In the genomic region with DNA sequence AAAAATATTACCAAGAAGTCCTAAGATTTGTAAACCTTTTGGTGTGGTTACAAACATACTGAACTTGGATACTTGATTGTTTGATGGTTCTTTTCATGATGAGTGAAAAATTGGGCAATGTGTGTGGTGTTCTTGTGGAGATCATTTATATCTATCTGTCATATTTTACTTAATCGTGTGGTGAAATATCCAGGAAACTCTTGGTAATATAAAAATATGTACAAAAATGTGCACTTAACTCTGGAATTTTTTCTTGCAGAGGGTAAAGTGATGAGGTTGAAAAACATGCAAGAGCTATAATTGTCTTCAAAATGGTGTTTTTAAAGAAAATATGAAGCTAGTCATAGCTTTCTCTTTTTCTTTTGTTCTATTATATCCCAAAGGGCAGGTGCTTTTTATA, we compare ENCODE assay signal across 17 cellular contexts. TPM values are rescaled to one million over a fixed set of nuclear protein-coding genes. Genes with fewer than 3 reads are reported as not detected.
DNase-seq lines count a peak whose midpoint lies in the region; ATAC-seq and TF ChIP-seq lines count a peak whose summit lies in the region.
"Had no signal": no experiment of that assay in that cellular context is flagged by ENCODE, and none has a peak within 500 bp of the region (broad histone marks: within the 10 kb centered on the region; RNA-seq: fewer than 3 reads in every experiment).

No MANE protein-coding gene starts in this region.

- peaks cover 63% of the 10 kb centered on the region for H3K4me1 Mint-ChIP-seq in CD4-positive, alpha-beta T cell (ENCODE audit: low read depth)

- no peaks in the 10 kb centered on the region for H3K27me3 Mint-ChIP-seq in CD4-positive, alpha-beta T cell
- H3K27me3 Mint-ChIP-seq: stimulated activated naive B cell treated with anti-CD40 and anti-IgM and Interleukin-4, amounts not matched to agents 10 μg/mL and 1 μg/mL and 100 μg/mL, for 72 hours had no signal

- H3K9ac ChIP-seq in OCI-LY3 (ENCODE audit: low read length) = no peak overlapping the region

- TF ChIP-seq CTCF in CD4-positive, alpha-beta T cell (IDR thresholded peaks at IDR 0.05) = no peak
- TF ChIP-seq CTCF in OCI-LY3 (IDR thresholded peaks at IDR 0.05; ENCODE audit: low read depth, low read length) = no peak

- peaks cover 71% of the 10 kb centered on the region for H3K79me2 ChIP-seq in OCI-LY3 (ENCODE audit: low read length)

- no peak for ATAC-seq in CD4-positive, alpha-beta T cell (ENCODE audit: poor library complexity)
- ATAC-seq in GM18909 (IDR thresholded peaks at IDR 0.05; ENCODE audit: poor library complexity, unreplicated experiment) = no peak
- ATAC-seq: stimulated activated naive B cell treated with anti-CD40 and anti-IgM and Interleukin-4, amounts not matched to agents 10 μg/mL and 1 μg/mL and 100 μg/mL, for 72 hours had no signal

- H3K36me3 Mint-ChIP-seq in CD4-positive, alpha-beta T cell (ENCODE audit: low read depth) = peaks cover 15% of the 10 kb centered on the region

- H3K9me3 ChIP-seq in CD4-positive, alpha-beta T cell (ENCODE audit: control insufficient read depth, low read length) = no peaks in the 10 kb centered on the region
- H3K9me3 ChIP-seq in OCI-LY3 (ENCODE audit: insufficient read depth, low read length) = no peaks in the 10 kb centered on the region
- no peaks in the 10 kb centered on the region for H3K9me3 ChIP-seq in neuron (ENCODE audit: low read length)

- DNase-seq in CD4-positive, alpha-beta T cell = no peak
- DNase-seq in fibroblast of gingiva (ENCODE audit: low read depth) (peak; percentile 44), HT-29 (ENCODE audit: low spot score) (no peak), kidney glomerular epithelial cell (lab: John Stamatoyannopoulos, UW) (no peak), GOT3 (lab: John Stamatoyannopoulos, UW) (no peak)
- DNase-seq: activated CD4-positive, alpha-beta T cell treated with anti-CD3 and anti-CD28 coated beads for 4 hours; activated CD8-positive, alpha-beta memory T cell treated with anti-CD3 and anti-CD28 coated beads, Interleukin-2, amount 50 U/mL, for 48 hours; activated naive CD4-positive, alpha-beta T cell treated with anti-CD3 and anti-CD28 coated beads for 36 hours; AML-193; NCI-H1436 treated with DMSO at 0.1 percent for 48 hours; NCI-H2227 treated with DMSO at 0.1 percent for 48 hours; occipital lobe; stimulated activated naive B cell treated with anti-CD40 and anti-IgM and Interleukin-4, amounts not matched to agents 10 μg/mL and 1 μg/mL and 100 μg/mL, for 72 hours; T-helper 9 cell had no signal

- POLR2A ChIA-PET in CD4-positive, alpha-beta T cell (lab: Charles Lee) = no interaction called here

- intact Hi-C loops in CD4-positive, alpha-beta T cell (cut with DNase I, micrococcal nuclease) = loop anchor here in 1 of 2 experiments (10.0 kb wide), 1 partner anchor 1019 kb away; a partner anchor contains a TSS

- peaks cover 26% of the 10 kb centered on the region for H4K20me1 ChIP-seq in OCI-LY3 (ENCODE audit: insufficient read depth, low read length)

- no peaks in the 10 kb centered on the region for H3K36me3 ChIP-seq in OCI-LY3 (replicated peaks; ENCODE audit: low read depth, low read length)
- H3K36me3 ChIP-seq in neuron (ENCODE audit: insufficient read depth, low read length) = no peaks in the 10 kb centered on the region

- peaks cover 9% of the 10 kb centered on the region; the same call in 1 of the 2 replicates for H3K4me1 ChIP-seq in OCI-LY3 (ENCODE audit: low read length)
- H3K4me1 ChIP-seq in neuron (ENCODE audit: insufficient read depth, low read length) = peaks cover 11% of the 10 kb centered on the region

- CTCF ChIA-PET in CD4-positive, alpha-beta T cell (lab: Charles Lee) = no interaction called here

- no peaks in the 10 kb centered on the region for H3K27me3 ChIP-seq in CD4-positive, alpha-beta T cell (ENCODE audit: control insufficient read depth, insufficient read depth, low read length)
- no peaks in the 10 kb centered on the region for H3K27me3 ChIP-seq in OCI-LY3 (ENCODE audit: low read depth, low read length)
- no peaks in the 10 kb centered on the region for H3K27me3 ChIP-seq in neuron (ENCODE audit: insufficient read depth, low read length)

- H3K9me3 Mint-ChIP-seq in CD4-positive, alpha-beta T cell = no peaks in the 10 kb centered on the region
- H3K9me3 Mint-ChIP-seq: activated naive CD4-positive, alpha-beta T cell treated with anti-CD3 and anti-CD28 coated beads for 36 hours had no signal

- H3K4me3 Mint-ChIP-seq in CD4-positive, alpha-beta T cell = peak overlapping the region; percentile 35

- H2AFZ ChIP-seq in OCI-LY3 (ENCODE audit: low read depth, low read length) (no peak overlapping the region), neuron (ENCODE audit: low read depth, low read length) (no peak overlapping the region)

- 0 out of 2 replicates have a peak overlapping the region, but pooled peaks have one; percentile 95 for H3K4me2 ChIP-seq in OCI-LY3 (ENCODE audit: low read length)

- no peak overlapping the region for H3K4me3 ChIP-seq in OCI-LY3 (ENCODE audit: low read length)
- H3K4me3 ChIP-seq in neuron (ENCODE audit: low read length) = peak overlapping the region; percentile 67

- no peak overlapping the region for H3K27ac ChIP-seq in CD4-positive, alpha-beta T cell (ENCODE audit: low read depth, low read length)
- H3K27ac ChIP-seq in OCI-LY3 (ENCODE audit: low read length) = no peak overlapping the region

- H3K27ac Mint-ChIP-seq in CD4-positive, alpha-beta T cell = peak overlapping the region; percentile 90
- H3K27ac Mint-ChIP-seq: activated naive CD4-positive, alpha-beta T cell treated with anti-CD3 and anti-CD28 coated beads for 36 hours; stimulated activated naive B cell treated with anti-CD40 and anti-IgM and Interleukin-4, amounts not matched to agents 10 μg/mL and 1 μg/mL and 100 μg/mL, for 72 hours had no signal

RNA-seq across cellular contexts. Expression of a gene that starts 2.8 kb away (rescaled TPM):
- total RNA-seq in CD4-positive, alpha-beta T cell = 10 to 100 TPM; 36.2 to 39.9 TPM
- 22.7 and 28.8 TPM in 2 replicates for total RNA-seq in HT-29 (2014; rRNA removed; shearing (Covaris generic))
